In genomic region chr20:41076776-41077175, GRCh38 we compare ENCODE assay signal across 20 cellular contexts. TPM values are rescaled to one million over a fixed set of nuclear protein-coding genes. Genes with fewer than 3 reads are reported as not detected.
A peak's percentile ranks its signal among the peaks of the same experiment; 100 is the strongest.
DNase-seq lines count a peak whose midpoint lies in the region; ATAC-seq, FAIRE-seq and TF ChIP-seq lines count a peak whose summit lies in the region.
"Had no signal": no experiment of that assay in that cellular context is flagged by ENCODE, and none has a peak within 500 bp of the region (broad histone marks: within the 10 kb centered on the region; RNA-seq: fewer than 3 reads in every experiment).

No MANE protein-coding gene starts in this region.

- in situ Hi-C loops in mammary epithelial cell (cut with MboI; ENCODE audit: low sequenced_read_pairs in 2 of 2): no loop called here
- in situ Hi-C loops in HepG2 (cut with HindIII; ENCODE audit: extremely low pct_ligation_motif_present, low pct_unique_long_range_greater_than_20kb): loop anchor here (5.0 kb wide), 1 partner anchor 79 kb away; no protein-coding TSS in a partner anchor

- H3K36me3 Mint-ChIP-seq in MCF 10A (ENCODE audit: insufficient read depth, unreplicated experiment): peaks cover 60% of the 10 kb centered on the region
- peaks cover 35% of the 10 kb centered on the region for H3K36me3 Mint-ChIP-seq in T-helper 1 cell treated with Interleukin-12 subunit alpha and Interleukin-12 subunit beta and Interleukin-4 antibody, amounts not matched to agents 30 μg/mL and 1 μg/mL, for 36 hours (ENCODE audit: low read depth)

- CTCF ChIA-PET in MCF 10A (lab: Yijun Ruan, JAX) (interaction anchor here (0.7 to 12.5 kb wide), 9 partner anchors 11 to 108 kb away, joined by 3 to 248 read pairs (median 4); partner anchors contain the start of gene TOP1), mammary epithelial cell (lab: Charles Lee; ENCODE audit: low non-redundant PET) (interaction anchor here (0.7 kb wide), 1 partner anchor 86 kb away, joined by 4 read pairs; no protein-coding TSS in a partner anchor), HepG2 (lab: Yijun Ruan, JAX; ENCODE audit: low intra/inter-chr PET ratio, low total read pairs) (interaction anchor here (3.8 kb wide), 1 partner anchor 108 kb away, joined by 37 read pairs; no protein-coding TSS in a partner anchor)

- no peaks in the 10 kb centered on the region for H3K9me3 ChIP-seq in mammary epithelial cell (replicated peaks; ENCODE audit: insufficient read depth, low read length)
- H3K9me3 ChIP-seq in ascending aorta: no peaks in the 10 kb centered on the region
- H3K9me3 ChIP-seq in thyroid gland: no peaks in the 10 kb centered on the region
- H3K9me3 ChIP-seq in prostate gland: no peaks in the 10 kb centered on the region
- no peaks in the 10 kb centered on the region for H3K9me3 ChIP-seq in HepG2 (ENCODE audit: low read length)
- H3K9me3 ChIP-seq: left ventricle myocardium inferior, upper lobe of right lung had no signal

- H3K4me3 ChIP-seq in mammary epithelial cell (replicated peaks in 1 of 3; ENCODE audit: insufficient read depth in 1 of 3, low read depth in 2 of 3, low read length in 3 of 3) (no peak overlapping the region), ascending aorta (no peak overlapping the region), thyroid gland (replicated peaks in 1 of 3) (no peak overlapping the region), prostate gland (no peak overlapping the region), HepG2 (replicated peaks in 1 of 3; ENCODE audit: insufficient read depth in 1 of 3, low read depth in 2 of 3, low read length in 3 of 3) (no peak overlapping the region)
- H3K4me3 ChIP-seq: left ventricle myocardium inferior, upper lobe of right lung had no signal

- no peak for TF ChIP-seq POLR2A in thyroid gland (IDR thresholded peaks at IDR 0.05)
- TF ChIP-seq POLR2A in prostate gland (IDR thresholded peaks at IDR 0.05): no peak
- TF ChIP-seq POLR2A in HepG2 (IDR thresholded peaks at IDR 0.05; ENCODE audit: insufficient read depth in 1 of 2, low read depth in 2 of 2, low read length in 2 of 2): no peak

- peak overlapping the region; percentile 24 for H3K27ac Mint-ChIP-seq in MCF 10A (ENCODE audit: low read depth, unreplicated experiment)
- H3K27ac Mint-ChIP-seq in T-helper 1 cell treated with Interleukin-12 subunit alpha and Interleukin-12 subunit beta and Interleukin-4 antibody, amounts not matched to agents 30 μg/mL and 1 μg/mL, for 36 hours: peak overlapping the region; percentile 86

- H4K20me1 ChIP-seq in mammary epithelial cell (ENCODE audit: insufficient read depth, low read length) (no peaks in the 10 kb centered on the region), HepG2 (ENCODE audit: insufficient read depth, low read length) (peaks cover 13% of the 10 kb centered on the region)

- H3K36me3 ChIP-seq in mammary epithelial cell (ENCODE audit: insufficient read depth, low read length) (peaks cover 32% of the 10 kb centered on the region), ascending aorta (peaks cover 7 to 8% of the 10 kb centered on the region in 2 donors), thyroid gland (peaks cover 0 to 5% of the 10 kb centered on the region in 2 donors), prostate gland (no peaks in the 10 kb centered on the region), HepG2 (replicated peaks in 1 of 2; ENCODE audit: control insufficient read depth in 1 of 2, insufficient read depth in 2 of 2, low read length in 2 of 2) (peaks cover 36 to 72% of the 10 kb centered on the region in 2 experiments)

- TF ChIP-seq CTCF in MCF 10A (IDR thresholded peaks at IDR 0.05; ENCODE audit: unreplicated experiment): no peak
- no peak for TF ChIP-seq CTCF in mammary epithelial cell (conservative IDR thresholded peaks at IDR 0.05 in 1 of 2, IDR thresholded peaks at IDR 0.05 in 1 of 2; ENCODE audit: extremely low read depth in 1 of 2, insufficient read depth in 1 of 2, low read depth in 1 of 2, low read length in 2 of 2)
- TF ChIP-seq CTCF in ascending aorta (IDR thresholded peaks at IDR 0.05): no peak
- no peak for TF ChIP-seq CTCF in thyroid gland (IDR thresholded peaks at IDR 0.05)
- no peak for TF ChIP-seq CTCF in prostate gland (IDR thresholded peaks at IDR 0.05)
- TF ChIP-seq CTCF in HepG2 (CRISPR knock-in tag; IDR thresholded peaks at IDR 0.05): no peak

- H3K27ac ChIP-seq in mammary epithelial cell (ENCODE audit: insufficient read depth, low read depth, low read length): no peak overlapping the region
- H3K27ac ChIP-seq in ascending aorta: peak overlapping the region; percentile 11 to 53
- peak overlapping the region in 2 of 3 donors; percentile 17 to 53 for H3K27ac ChIP-seq in thyroid gland
- H3K27ac ChIP-seq in prostate gland: no peak overlapping the region
- H3K27ac ChIP-seq in HepG2 (ENCODE audit: extremely low read length, insufficient read depth, low read length): no peak overlapping the region
- H3K27ac ChIP-seq: left ventricle myocardium inferior, upper lobe of right lung had no signal

- dilution Hi-C loops in mammary epithelial cell (cut with HindIII; ENCODE audit: low sequenced_read_pairs): no loop called here

- POLR2A ChIA-PET in MCF 10A (lab: Yijun Ruan, JAX): interaction anchor here (0.9 to 1.2 kb wide), 3 partner anchors 9 to 26 kb away, joined by 3 to 6 read pairs (median 3); no protein-coding TSS in a partner anchor
- POLR2A ChIA-PET in HepG2 (lab: Yijun Ruan, JAX): no interaction called here

- H3K4me3 Mint-ChIP-seq in MCF 10A (ENCODE audit: unreplicated experiment): no peak overlapping the region
- H3K4me3 Mint-ChIP-seq in T-helper 1 cell treated with Interleukin-12 subunit alpha and Interleukin-12 subunit beta and Interleukin-4 antibody, amounts not matched to agents 30 μg/mL and 1 μg/mL, for 36 hours: peak overlapping the region; percentile 38
- H3K4me3 Mint-ChIP-seq: H9 had no signal

- H3K79me2 ChIP-seq in mammary epithelial cell (ENCODE audit: insufficient read depth, low read length): peaks cover 85% of the 10 kb centered on the region
- H3K79me2 ChIP-seq in HepG2 (ENCODE audit: insufficient read depth, low read length): peaks cover 44% of the 10 kb centered on the region

- no peak for TF ChIP-seq RAD21 in HepG2 (CRISPR knock-in tag; IDR thresholded peaks at IDR 0.05)

- H2AFZ ChIP-seq in mammary epithelial cell (ENCODE audit: low read depth, low read length): no peak overlapping the region
- no peak overlapping the region for H2AFZ ChIP-seq in HepG2 (ENCODE audit: low read length)

- no peak overlapping the region for H3K9ac ChIP-seq in mammary epithelial cell (ENCODE audit: insufficient read depth, low read length)
- no peak overlapping the region for H3K9ac ChIP-seq in HepG2 (ENCODE audit: insufficient read depth, low read depth, low read length)

- H3K4me1 Mint-ChIP-seq in MCF 10A (ENCODE audit: insufficient read depth, unreplicated experiment): peaks cover 37% of the 10 kb centered on the region
- H3K4me1 Mint-ChIP-seq in T-helper 1 cell treated with Interleukin-12 subunit alpha and Interleukin-12 subunit beta and Interleukin-4 antibody, amounts not matched to agents 30 μg/mL and 1 μg/mL, for 36 hours (ENCODE audit: low read depth): peaks cover 72% of the 10 kb centered on the region

- no peak overlapping the region for H3K4me2 ChIP-seq in mammary epithelial cell (ENCODE audit: insufficient read depth, low read depth, low read length)
- H3K4me2 ChIP-seq in HepG2 (ENCODE audit: low read depth, low read length): no peak overlapping the region

- no peak for ATAC-seq in HepG2
- ATAC-seq: sciatic nerve; stimulated activated naive CD8-positive, alpha-beta T cell treated with anti-CD3 and anti-CD28 coated beads, Interleukin-15, Interleukin-2, amounts not matched to agents 100 U/mL and 50 U/mL, for 24 hours; upper lobe of right lung had no signal

- FAIRE-seq in HepG2 (lab: Jason Lieb, UNC): no peak

- intact Hi-C loops in MCF 10A (cut with micrococcal nuclease): loop anchor here (5.0 kb wide), 1 partner anchor 44 kb away; no protein-coding TSS in a partner anchor
- intact Hi-C loops in mammary epithelial cell (cut with micrococcal nuclease): loop anchor here (5.0 kb wide), 2 partner anchors 44 to 109 kb away; no protein-coding TSS in a partner anchor
- intact Hi-C loops in ascending aorta (cut with DNase I): loop anchor here (5.0 to 10.0 kb wide), 2 partner anchors 84 to 212 kb away; no protein-coding TSS in a partner anchor
- intact Hi-C loops in thyroid gland (cut with DNase I): no loop called here
- intact Hi-C loops in prostate gland (cut with DNase I): loop anchor here (5.0 kb wide), 1 partner anchor 44 kb away; no protein-coding TSS in a partner anchor
- intact Hi-C loops in HepG2 (cut with micrococcal nuclease; ENCODE audit: unreplicated experiment): no loop called here

- H3K27me3 ChIP-seq in mammary epithelial cell (ENCODE audit: insufficient read depth, low read length) (no peaks in the 10 kb centered on the region), ascending aorta (no peaks in the 10 kb centered on the region), thyroid gland (no peaks in the 10 kb centered on the region), prostate gland (replicated peaks; ENCODE audit: insufficient read depth) (no peaks in the 10 kb centered on the region), HepG2 (ENCODE audit: control insufficient read depth in 1 of 2, insufficient read depth in 2 of 2, low read length in 2 of 2) (no peaks in the 10 kb centered on the region)
- H3K27me3 ChIP-seq: upper lobe of right lung had no signal

- BruUV-seq in MCF 10A (replicated peaks; lab: Mats Ljungman, UMichigan): no TSS peak
- no TSS peak for BruUV-seq in mammary epithelial cell (replicated peaks; lab: Mats Ljungman, UMichigan)
- BruUV-seq in HepG2 (replicated peaks; lab: Mats Ljungman, UMichigan): no TSS peak

- H3K9me3 Mint-ChIP-seq in MCF 10A (ENCODE audit: unreplicated experiment): no peaks in the 10 kb centered on the region
- no peaks in the 10 kb centered on the region for H3K9me3 Mint-ChIP-seq in T-helper 1 cell treated with Interleukin-12 subunit alpha and Interleukin-12 subunit beta and Interleukin-4 antibody, amounts not matched to agents 30 μg/mL and 1 μg/mL, for 36 hours
- H3K9me3 Mint-ChIP-seq: H9 had no signal

- no peak for TF ChIP-seq EP300 in HepG2 (IDR thresholded peaks at IDR 0.05; ENCODE audit: low read depth in 2 of 2, low read length in 2 of 2)
- no peak for TF ChIP-seq EP300 in HepG2 (CRISPR knock-in tag; IDR thresholded peaks at IDR 0.05; ENCODE audit: borderline replicate concordance)

- no peak for DNase-seq in MCF 10A (ENCODE audit: unreplicated experiment)
- DNase-seq in mammary epithelial cell: no peak
- no peak for DNase-seq in ascending aorta (ENCODE audit: low spot score in 2 of 2)
- DNase-seq in thyroid gland: no peak
- DNase-seq in ecto neural progenitor cell (ENCODE audit: low spot score): no peak
- no peak for DNase-seq in prostate gland (ENCODE audit: low spot score)
- DNase-seq in HepG2 (ENCODE audit: low spot score): no peak
- DNase-seq: amygdala; central memory CD4-positive, alpha-beta T cell; COR-L47; effector CD8-positive, alpha-beta T cell; H9; left ventricle myocardium inferior; NCI-H2029 treated with DMSO at 0.1 percent for 48 hours; NCI-H510A; SHP77; stimulated activated naive CD8-positive, alpha-beta T cell treated with anti-CD3 and anti-CD28 coated beads, Interleukin-15, Interleukin-2, amounts not matched to agents 100 U/mL and 50 U/mL, for 24 hours; upper lobe of right lung had no signal

- H3K27me3 Mint-ChIP-seq in MCF 10A (ENCODE audit: insufficient read depth, unreplicated experiment): no peaks in the 10 kb centered on the region
- no peaks in the 10 kb centered on the region for H3K27me3 Mint-ChIP-seq in T-helper 1 cell treated with Interleukin-12 subunit alpha and Interleukin-12 subunit beta and Interleukin-4 antibody, amounts not matched to agents 30 μg/mL and 1 μg/mL, for 36 hours (ENCODE audit: low read depth)

- H3K4me1 ChIP-seq in mammary epithelial cell (ENCODE audit: insufficient read depth, low read length): peaks cover 28% of the 10 kb centered on the region
- H3K4me1 ChIP-seq in ascending aorta: peaks cover 0 to 47% of the 10 kb centered on the region in 2 donors
- H3K4me1 ChIP-seq in thyroid gland: peaks cover 21 to 57% of the 10 kb centered on the region in 2 donors
- peaks cover 6% of the 10 kb centered on the region for H3K4me1 ChIP-seq in prostate gland (replicated peaks)
- H3K4me1 ChIP-seq in HepG2 (ENCODE audit: insufficient read depth, low read length): peaks cover 18% of the 10 kb centered on the region

- 86% methylated on average over 4 of the region's 4 CpGs for WGBS in mammary epithelial cell (ENCODE audit: low coverage, missing lambda C conversion rate)
- WGBS in thyroid gland, 2 donors: 92% methylated on average over 4 of the region's 4 CpGs
- WGBS in prostate gland: 83% methylated on average over 4 of the region's 4 CpGs
- 98% methylated on average over 4 of the region's 4 CpGs for WGBS in HepG2 (ENCODE audit: low lambda C conversion rate)

RNA-seq across cellular contexts. Expression of gene TOP1, which starts 48.2 kb away (rescaled TPM):
- total RNA-seq in MCF 10A (2022) (141 and 174 TPM in 2 replicates), mammary epithelial cell (10 to 100 TPM; 13.2 to 92.0 TPM), ascending aorta (9.4 TPM), thyroid gland (10 to 100 TPM; 31.3 to 46.3 (median 41.4) TPM), prostate gland (10 to 100 TPM; 32.3 to 36.9 TPM), HepG2 (2016; rRNA removed; fragmentation: Illumina TruSeq; extraction: Trizol) (19.4 and 75.3 TPM in 2 replicates)
- polyA plus RNA-seq in mammary epithelial cell (10.6 TPM), HepG2 (2011; rRNA removed) (9.9 and 10.2 TPM in 2 replicates)
- 21.7 TPM for polyA minus RNA-seq in mammary epithelial cell
- total RNA-seq in HepG2 (2016; cell fraction: cytosol; rRNA removed; fragmentation: Illumina TruSeq; extraction: Trizol; ENCODE audit: low read depth): 17.3 and 19.8 TPM in 2 replicates
- 17.0 and 75.6 TPM in 2 replicates for total RNA-seq in HepG2 (2016; cell fraction: insoluble cytoplasmic fraction; rRNA removed; fragmentation: Illumina TruSeq; extraction: Trizol)
- 20.3 and 21.0 TPM in 2 replicates for total RNA-seq in HepG2 (2016; cell fraction: membrane; rRNA removed; fragmentation: Illumina TruSeq; extraction: Trizol)
- total RNA-seq in HepG2 (2016; cell fraction: nucleus; rRNA removed; fragmentation: Illumina TruSeq; extraction: Trizol): 45.7 and 48.4 TPM in 2 replicates
- polyA plus RNA-seq in HepG2 (2011; cell fraction: cytosol; rRNA removed): 5.5 and 9.3 TPM in 2 replicates
- polyA plus RNA-seq in HepG2 (2011; cell fraction: nucleus; rRNA removed): 10.9 and 11.3 TPM in 2 replicates
- polyA plus RNA-seq in HepG2 (2012): 51.4 and 67.5 TPM in 2 replicates
- 2.6 and 3.5 TPM in 2 replicates for polyA plus RNA-seq in HepG2 (2016; cell fraction: cytosol; fragmentation: Illumina TruSeq; extraction: Trizol; ENCODE audit: low read depth)
- 131 and 136 TPM in 2 replicates for polyA plus RNA-seq in HepG2 (2016; cell fraction: insoluble cytoplasmic fraction; fragmentation: Illumina TruSeq; extraction: Trizol; ENCODE audit: low read depth)
- polyA plus RNA-seq in HepG2 (2016; cell fraction: membrane; fragmentation: Illumina TruSeq; extraction: Trizol; ENCODE audit: low read depth): 9.6 and 10.8 TPM in 2 replicates
- polyA plus RNA-seq in HepG2 (2016; cell fraction: nucleus; fragmentation: Illumina TruSeq; extraction: Trizol; ENCODE audit: insufficient read depth, low read depth): 89.8 and 94.4 TPM in 2 replicates
- 7.0 and 9.4 TPM in 2 replicates for polyA minus RNA-seq in HepG2 (2011; rRNA and poly(A)+ RNA removed; ENCODE audit: low replicate concordance)
- 25.1 and 28.4 TPM in 2 replicates for polyA minus RNA-seq in HepG2 (2011; cell fraction: cytosol; rRNA and poly(A)+ RNA removed)
- 21.5 and 22.1 TPM in 2 replicates for polyA minus RNA-seq in HepG2 (2011; cell fraction: nucleus; rRNA and poly(A)+ RNA removed)

Comparison
In these comparisons a context has a peak if more than half of its experiments do, and no peak if none do; other contexts are left out.
1. H3K27ac ChIP-seq: peak in ascending aorta (2 of 2) and thyroid gland (2 of 3); none in mammary epithelial cell (single experiment), prostate gland (0 of 2) and HepG2 (single experiment).
2. intact Hi-C loops: an anchor here in MCF 10A (5.0 kb wide), mammary epithelial cell (5.0 kb wide), ascending aorta (5.0 to 10.0 kb wide) and prostate gland (5.0 kb wide); none called in thyroid gland and HepG2.